8 cellular contexts compared by ENCODE assay signal in the genomic region with DNA sequence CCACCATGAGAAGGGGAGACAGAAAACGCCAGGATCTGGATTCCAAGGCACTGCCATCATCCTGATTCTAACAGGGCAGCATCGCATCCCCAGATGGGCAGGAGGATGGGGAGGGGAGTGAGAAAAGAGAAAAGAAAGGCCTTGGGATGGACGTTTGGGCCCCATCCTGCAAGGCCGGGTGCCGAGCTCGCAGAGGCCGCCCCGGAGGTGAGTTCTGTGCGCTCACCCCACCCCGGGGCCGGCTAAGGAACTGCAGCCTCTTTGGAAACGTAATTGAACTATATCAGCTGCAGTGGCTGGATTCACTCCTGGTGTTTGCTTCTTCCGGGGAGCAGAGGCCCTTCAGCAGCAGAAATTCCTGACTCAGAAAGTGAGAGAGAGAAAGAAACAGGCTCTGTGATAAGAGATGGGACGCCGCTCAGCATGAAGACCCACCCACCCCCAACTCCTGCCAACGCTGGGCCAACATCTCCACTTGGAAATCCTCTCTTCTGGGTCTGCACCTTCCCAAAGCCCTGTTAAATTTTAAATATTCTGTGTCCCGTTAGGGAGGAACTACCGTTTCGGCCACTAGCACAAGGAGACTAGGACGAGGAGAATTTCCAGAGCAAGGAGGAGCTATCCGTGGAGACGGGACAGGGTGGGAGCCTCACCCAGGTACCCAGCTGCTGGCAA. TPM values are rescaled to one million over a fixed set of nuclear protein-coding genes. Genes with fewer than 3 reads are reported as not detected.
A peak's percentile ranks its signal among the peaks of the same experiment; 100 is the strongest.
DNase-seq lines count a peak whose midpoint lies in the region; ATAC-seq, FAIRE-seq and TF ChIP-seq lines count a peak whose summit lies in the region.

No MANE protein-coding gene starts in this region.

- peak; percentile 70 for ATAC-seq in GM21786 (IDR thresholded peaks at IDR 0.05; ENCODE audit: unreplicated experiment)
- peak; percentile 75 for ATAC-seq in activated naive CD8-positive, alpha-beta T cell treated with anti-CD3 and anti-CD28 coated beads, Interleukin-2, amount 50 U/mL, for 24 hours
- ATAC-seq in left cardiac atrium: peak; percentile 95
- no peak for ATAC-seq in GM18873 (IDR thresholded peaks at IDR 0.05; ENCODE audit: low FRiP score, unreplicated experiment)

- peak; percentile 80 for TF ChIP-seq CTCF in KMS-11 (conservative IDR thresholded peaks at IDR 0.05; ENCODE audit: low read depth, low read length)
- TF ChIP-seq CTCF in retinal pigment epithelial cell (conservative IDR thresholded peaks at IDR 0.05; ENCODE audit: low read depth, low read length): peak; percentile 82

- no peak overlapping the region for H3K4me3 Mint-ChIP-seq in activated naive CD8-positive, alpha-beta T cell treated with anti-CD3 and anti-CD28 coated beads, Interleukin-2, amount 50 U/mL, for 24 hours

- DNase-seq in SK-N-DZ (ENCODE audit: low spot score) (peak; percentile 90), left cardiac atrium (peak; percentile 76), retinal pigment epithelial cell (ENCODE audit: low read depth) (no peak)
- DNase-seq in activated naive CD8-positive, alpha-beta T cell treated with anti-CD3 and anti-CD28 coated beads, Interleukin-2, amount 50 U/mL, for 24 hours: peak; percentile 70

- no peaks in the 10 kb centered on the region for H3K27me3 ChIP-seq in KMS-11 (ENCODE audit: insufficient read depth, low read depth)

- no peak overlapping the region for H3K4me3 ChIP-seq in KMS-11 (IDR thresholded peaks at IDR 0.05; ENCODE audit: insufficient read depth, low read depth, low read length)
- no peak overlapping the region for H3K4me3 ChIP-seq in retinal pigment epithelial cell (ENCODE audit: low read length)

- H3K36me3 Mint-ChIP-seq in activated naive CD8-positive, alpha-beta T cell treated with anti-CD3 and anti-CD28 coated beads, Interleukin-2, amount 50 U/mL, for 24 hours (ENCODE audit: low read depth): no peaks in the 10 kb centered on the region

- H3K4me2 ChIP-seq in KMS-11: peak overlapping the region; percentile 33; the same call in 1 of the 2 replicates

- H3K4me1 Mint-ChIP-seq in activated naive CD8-positive, alpha-beta T cell treated with anti-CD3 and anti-CD28 coated beads, Interleukin-2, amount 50 U/mL, for 24 hours: peaks cover 19% of the 10 kb centered on the region

- no peak overlapping the region for H3K9ac ChIP-seq in KMS-11

- H4K20me1 ChIP-seq in KMS-11 (ENCODE audit: insufficient read depth): no peaks in the 10 kb centered on the region

- H3K27me3 Mint-ChIP-seq in activated naive CD8-positive, alpha-beta T cell treated with anti-CD3 and anti-CD28 coated beads, Interleukin-2, amount 50 U/mL, for 24 hours: peaks cover 24% of the 10 kb centered on the region

- peak; percentile 34 for FAIRE-seq in G401.6 (lab: Jason Lieb, UNC)

- H2AFZ ChIP-seq in KMS-11 (ENCODE audit: low read depth): peak overlapping the region; percentile 80

- H3K9me3 Mint-ChIP-seq in activated naive CD8-positive, alpha-beta T cell treated with anti-CD3 and anti-CD28 coated beads, Interleukin-2, amount 50 U/mL, for 24 hours: peaks cover 3% of the 10 kb centered on the region

- intact Hi-C loops in left cardiac atrium (cut with DNase I): loop anchor here in 1 of 2 donors (5.0 to 10.0 kb wide), 3 partner anchors 169 to 592 kb away; no protein-coding TSS in a partner anchor

- H3K4me1 ChIP-seq in KMS-11 (ENCODE audit: low read depth, poor library complexity, severe bottlenecking): peaks cover 9% of the 10 kb centered on the region

- H3K27ac ChIP-seq in KMS-11: no peak overlapping the region

- H3K79me2 ChIP-seq in KMS-11 (ENCODE audit: insufficient read depth, low read depth): no peaks in the 10 kb centered on the region

- H3K36me3 ChIP-seq in KMS-11 (ENCODE audit: insufficient read depth): no peaks in the 10 kb centered on the region

- no peak overlapping the region for H3K27ac Mint-ChIP-seq in activated naive CD8-positive, alpha-beta T cell treated with anti-CD3 and anti-CD28 coated beads, Interleukin-2, amount 50 U/mL, for 24 hours

RNA-seq across cellular contexts. Expression of a gene that starts 8.5 kb away (rescaled TPM):
- 6.3 and 9.3 TPM in 2 replicates for polyA plus RNA-seq in SK-N-DZ (2014; cell fraction: cytosol; rRNA removed)
- 2.3 TPM in 2 replicates for polyA plus RNA-seq in SK-N-DZ (2014; cell fraction: nucleus; rRNA removed)
- total RNA-seq in left cardiac atrium: 1 to 10 TPM; 1.2 TPM

RNA-seq across cellular contexts. Expression of a gene that starts 36.6 kb away (rescaled TPM):
- polyA plus RNA-seq in SK-N-DZ (2014; cell fraction: cytosol; rRNA removed): 22.9 and 29.5 TPM in 2 replicates
- polyA plus RNA-seq in SK-N-DZ (2014; cell fraction: nucleus; rRNA removed): 42.5 and 60.0 TPM in 2 replicates
- 10 to 100 TPM; 37.4 to 39.6 TPM for total RNA-seq in left cardiac atrium
